26 cellular contexts compared by ENCODE assay signal in genomic region chr17:21010705-21011596, GRCh38. TPM values are rescaled to one million over a fixed set of nuclear protein-coding genes. Genes with fewer than 3 reads are reported as not detected.
DNase-seq lines count a peak whose midpoint lies in the region; ATAC-seq, FAIRE-seq and TF ChIP-seq lines count a peak whose summit lies in the region.
"Had no signal": no experiment of that assay in that cellular context is flagged by ENCODE, and none has a peak within 500 bp of the region (broad histone marks: within the 10 kb centered on the region; RNA-seq: fewer than 3 reads in every experiment).

No MANE protein-coding gene starts in this region.

- no peak overlapping the region for H3K9ac ChIP-seq in K562 (ENCODE audit: insufficient read depth in 1 of 2, low read depth in 2 of 2, low read length in 2 of 2)

- H3K4me1 Mint-ChIP-seq in natural killer cell: peaks cover 8 to 9% of the 10 kb centered on the region in 2 donors
- peaks cover 0 to 12% (median 3%) of the 10 kb centered on the region in 7 donors for H3K4me1 Mint-ChIP-seq in naive thymus-derived CD4-positive, alpha-beta T cell

- intact Hi-C loops in K562 (cut with micrococcal nuclease) (no loop called here), natural killer cell (cut with micrococcal nuclease) (no loop called here)
- intact Hi-C loops in naive thymus-derived CD4-positive, alpha-beta T cell (cut with micrococcal nuclease): no loop called here

- in situ Hi-C loops in K562 (cut with MboI): no loop called here

- no peak for DNase-seq in A549 (ENCODE audit: low read depth in 1 of 2, low spot score in 1 of 2)
- no peak for DNase-seq in GM12891 (ENCODE audit: insufficient read length, low spot score)
- DNase-seq in K562 (ENCODE audit: extremely low read depth in 1 of 4, low spot score in 3 of 4): no peak
- no peak for DNase-seq in natural killer cell
- DNase-seq in stimulated activated CD4-positive, alpha-beta T cell treated with anti-CD3 and anti-CD28 coated beads, Interleukin-2, amount 100 ng/mL, for 24 hours: no peak
- no peak for DNase-seq in naive thymus-derived CD4-positive, alpha-beta T cell
- no peak for DNase-seq in kidney glomerular epithelial cell (lab: John Stamatoyannopoulos, UW)
- DNase-seq: CD8-positive, alpha-beta T cell; DMS79 treated with DMSO at 0.1 percent for 48 hours; foreskin fibroblast; hippocampal formation; mesendoderm; NCI-H1105; NCI-H2081; NCI-H510A treated with DMSO at 0.1 percent for 48 hours; small intestine; stimulated activated CD4-positive, alpha-beta T cell treated with anti-CD3 and anti-CD28 coated beads, Interleukin-4, amount 100 ng/mL, for 24 hours; stomach; T1000; upper lobe of left lung had no signal

- peaks cover 17% of the 10 kb centered on the region for H3K36me3 Mint-ChIP-seq in natural killer cell
- peaks cover 14 to 58% (median 30%) of the 10 kb centered on the region in 5 donors for H3K36me3 Mint-ChIP-seq in naive thymus-derived CD4-positive, alpha-beta T cell

- H2AFZ ChIP-seq in K562 (ENCODE audit: low read depth, low read length): no peak overlapping the region

- WGBS in A549 (ENCODE audit: missing lambda C conversion rate): 91% methylated on average over 26 of the region's 27 CpGs
- 93% methylated on average over 16 of the region's 27 CpGs for WGBS in K562 (ENCODE audit: insufficient coverage, low coverage, missing lambda C conversion rate)

- TF ChIP-seq EP300 in A549 (IDR thresholded peaks at IDR 0.05): no peak
- TF ChIP-seq EP300 in K562 (IDR thresholded peaks at IDR 0.05; ENCODE audit: low read length): no peak

- no TSS peak for BruUV-seq in K562 (replicated peaks; lab: Mats Ljungman, UMichigan)

- CTCF ChIA-PET in A549 (lab: Yijun Ruan, JAX): interaction anchor here (1.5 to 1.6 kb wide), 2 partner anchors 9 to 32 kb away, joined by 3 to 4 read pairs; partner anchors contain the start of gene USP22
- CTCF ChIA-PET in K562 (lab: Yijun Ruan, JAX; ENCODE audit: low intra/inter-chr PET ratio): no interaction called here
- CTCF ChIA-PET in naive thymus-derived CD4-positive, alpha-beta T cell (lab: Charles Lee): interaction anchor here (1.1 to 1.4 kb wide), 2 partner anchors 18 to 33 kb away, joined by 4 to 6 read pairs; no protein-coding TSS in a partner anchor

- H3K79me2 ChIP-seq in K562 (ENCODE audit: control insufficient read depth, insufficient read depth, low read length): peaks cover 22% of the 10 kb centered on the region; the same call in 2 of the 3 replicates

- H4K20me1 ChIP-seq in K562 (replicated peaks; ENCODE audit: control insufficient read depth, insufficient read depth, low read length): no peaks in the 10 kb centered on the region

- peaks cover 96% of the 10 kb centered on the region for H3K36me3 ChIP-seq in K562 (ENCODE audit: control insufficient read depth, insufficient read depth, low read length)
- peaks cover 28 to 99% (median 50%) of the 10 kb centered on the region in 3 experiments for H3K36me3 ChIP-seq in naive thymus-derived CD4-positive, alpha-beta T cell (ENCODE audit: control insufficient read depth in 2 of 3, insufficient read depth in 3 of 3, low read length in 3 of 3)

- TF ChIP-seq CTCF in A549 (IDR thresholded peaks at IDR 0.05) (no peak), K562 (IDR thresholded peaks at IDR 0.05 in 2 of 3, conservative IDR thresholded peaks at IDR 0.05 in 1 of 3; ENCODE audit: insufficient read depth in 2 of 3, low read depth in 1 of 3, low read length in 3 of 3) (no peak), natural killer cell (IDR thresholded peaks at IDR 0.05) (no peak)

- POLR2A ChIA-PET in A549 (lab: Yijun Ruan, JAX) (no interaction called here), K562 (lab: Yijun Ruan, JAX) (interaction anchor here (0.7 kb wide), 1 partner anchor 9 kb away, joined by 3 read pairs; no protein-coding TSS in a partner anchor)
- POLR2A ChIA-PET in naive thymus-derived CD4-positive, alpha-beta T cell (lab: Charles Lee): no interaction called here

- TF ChIP-seq RAD21 in A549 (conservative IDR thresholded peaks at IDR 0.05 in 1 of 2, IDR thresholded peaks at IDR 0.05 in 1 of 2): no peak
- no peak for TF ChIP-seq RAD21 in K562 (CRISPR knock-in tag; conservative IDR thresholded peaks at IDR 0.05 in 1 of 2, IDR thresholded peaks at IDR 0.05 in 1 of 2)

- H3K9me1 ChIP-seq in K562 (ENCODE audit: control insufficient read depth, insufficient read depth, low read length): no peaks in the 10 kb centered on the region

- no peaks in the 10 kb centered on the region for H3K4me1 ChIP-seq in A549
- no peaks in the 10 kb centered on the region for H3K4me1 ChIP-seq in K562 (replicated peaks in 1 of 2; ENCODE audit: control insufficient read depth in 2 of 2, insufficient read depth in 2 of 2, low read length in 2 of 2)
- no peaks in the 10 kb centered on the region for H3K4me1 ChIP-seq in naive thymus-derived CD4-positive, alpha-beta T cell (ENCODE audit: control insufficient read depth in 2 of 2, insufficient read depth in 2 of 2, low read length in 2 of 2)
- H3K4me1 ChIP-seq: upper lobe of left lung had no signal

- ATAC-seq in A549 (peak in 1 of 2 experiments; percentile 12; a peak in 2 of 6 replicates), K562 (no peak), natural killer cell (peak in 2 of 3 donors; percentile 14 to 31), HG03354 (IDR thresholded peaks at IDR 0.05; ENCODE audit: poor library complexity, severe bottlenecking, unreplicated experiment) (no peak)
- no peak for ATAC-seq in naive thymus-derived CD4-positive, alpha-beta T cell
- ATAC-seq: activated CD4-positive, CD25-positive, alpha-beta regulatory T cell treated with anti-CD3 and anti-CD28 coated beads, Interleukin-2, amount 50 U/mL, for 24 hours; CD8-positive, alpha-beta T cell; naive thymus-derived CD8-positive, alpha-beta T cell had no signal

- TF ChIP-seq POLR2A in A549 (IDR thresholded peaks at IDR 0.05; ENCODE audit: low read length) (0 out of 2 replicates have a peak, but pooled peaks have one; percentile 10), GM12891 (IDR thresholded peaks at IDR 0.05; ENCODE audit: low read depth, low read length) (no peak), K562 (conservative IDR thresholded peaks at IDR 0.05) (no peak)

- H3K4me3 Mint-ChIP-seq in natural killer cell: no peak overlapping the region
- H3K4me3 Mint-ChIP-seq in naive thymus-derived CD4-positive, alpha-beta T cell: no peak overlapping the region
- H3K4me3 Mint-ChIP-seq: CD8-positive, alpha-beta T cell; dendritic cell treated with granulocyte-macrophage colony-stimulating factor and Interleukin-4, amounts not matched to agents 40 ng/mL and 50 ng/mL, for 4 days; naive thymus-derived CD8-positive, alpha-beta T cell had no signal

- no peaks in the 10 kb centered on the region for H3K9me3 Mint-ChIP-seq in natural killer cell
- peaks cover 0 to 2% (median 0%) of the 10 kb centered on the region in 11 donors for H3K9me3 Mint-ChIP-seq in naive thymus-derived CD4-positive, alpha-beta T cell
- H3K9me3 Mint-ChIP-seq: CD8-positive, alpha-beta T cell; dendritic cell treated with granulocyte-macrophage colony-stimulating factor and Interleukin-4, amounts not matched to agents 40 ng/mL and 50 ng/mL, for 4 days; naive thymus-derived CD8-positive, alpha-beta T cell had no signal

- no peak for FAIRE-seq in A549 (lab: Jason Lieb, UNC)
- FAIRE-seq in GM12891 (lab: Jason Lieb, UNC): peak; percentile 65
- FAIRE-seq in K562 (lab: Jason Lieb, UNC): no peak
- FAIRE-seq: H54, islet of Langerhans, small intestine had no signal

- no peak overlapping the region for H3K27ac ChIP-seq in A549
- H3K27ac ChIP-seq in K562 (ENCODE audit: extremely low read depth, low read depth, low read length): no peak overlapping the region
- H3K27ac ChIP-seq in naive thymus-derived CD4-positive, alpha-beta T cell (ENCODE audit: low read depth, low read length): no peak overlapping the region
- H3K27ac ChIP-seq: stomach, upper lobe of left lung had no signal

- no peak overlapping the region for H3K4me2 ChIP-seq in A549
- no peak overlapping the region for H3K4me2 ChIP-seq in K562 (ENCODE audit: insufficient read depth, low read length)

- H3K9me3 ChIP-seq in A549: no peaks in the 10 kb centered on the region
- no peaks in the 10 kb centered on the region for H3K9me3 ChIP-seq in K562 (replicated peaks; ENCODE audit: control insufficient read depth, insufficient read depth, low read depth, low read length)
- no peaks in the 10 kb centered on the region for H3K9me3 ChIP-seq in naive thymus-derived CD4-positive, alpha-beta T cell (ENCODE audit: control insufficient read depth in 2 of 3, low read length in 3 of 3)
- H3K9me3 ChIP-seq: stomach, upper lobe of left lung had no signal

- H3K27me3 ChIP-seq in K562 (ENCODE audit: control insufficient read depth in 2 of 2, insufficient read depth in 2 of 2, low read length in 2 of 2): no peaks in the 10 kb centered on the region
- no peaks in the 10 kb centered on the region for H3K27me3 ChIP-seq in naive thymus-derived CD4-positive, alpha-beta T cell (ENCODE audit: control insufficient read depth in 2 of 2, insufficient read depth in 2 of 2, low read length in 2 of 2)
- H3K27me3 ChIP-seq: stomach, upper lobe of left lung had no signal

- H3K27me3 Mint-ChIP-seq in natural killer cell (ENCODE audit: low read depth in 2 of 2): no peaks in the 10 kb centered on the region
- no peaks in the 10 kb centered on the region for H3K27me3 Mint-ChIP-seq in naive thymus-derived CD4-positive, alpha-beta T cell
- H3K27me3 Mint-ChIP-seq: dendritic cell treated with granulocyte-macrophage colony-stimulating factor and Interleukin-4, amounts not matched to agents 40 ng/mL and 50 ng/mL, for 4 days; naive thymus-derived CD8-positive, alpha-beta T cell had no signal

- H3K4me3 ChIP-seq in A549 (no peak overlapping the region), K562 (no peak overlapping the region)
- H3K4me3 ChIP-seq in naive thymus-derived CD4-positive, alpha-beta T cell (ENCODE audit: low read length): no peak overlapping the region
- H3K4me3 ChIP-seq: stomach, upper lobe of left lung had no signal

- peak overlapping the region; percentile 22 to 50 for H3K27ac Mint-ChIP-seq in natural killer cell
- peak overlapping the region in 2 of 9 donors; percentile 25 to 28 for H3K27ac Mint-ChIP-seq in naive thymus-derived CD4-positive, alpha-beta T cell
- H3K27ac Mint-ChIP-seq: CD8-positive, alpha-beta T cell; dendritic cell treated with granulocyte-macrophage colony-stimulating factor and Interleukin-4, amounts not matched to agents 40 ng/mL and 50 ng/mL, for 4 days had no signal

RNA-seq across cellular contexts. Expression of gene USP22, which starts 31.9 kb away (rescaled TPM):
- 293 and 300 TPM in 2 replicates for polyA plus RNA-seq in A549 (2011; rRNA removed)
- polyA plus RNA-seq in A549 (2012; cell fraction: cytosol; rRNA removed): 152 and 192 TPM in 2 replicates
- polyA plus RNA-seq in A549 (2012; cell fraction: nucleus; rRNA removed): 274 and 304 TPM in 2 replicates
- polyA plus RNA-seq in A549 (2017; fragmentation: RNase III; extraction: RNeasy Plus Mini Kit Qiagen cat#74134 plus additional on column Dnase treatment): 130 to 141 TPM (median 134 TPM) in 3 replicates
- polyA minus RNA-seq in A549 (2011; rRNA and poly(A)+ RNA removed): 312 and 352 TPM in 2 replicates
- polyA plus RNA-seq in GM12891 (2012; ENCODE audit: low read depth, missing spikeins): 47.3 TPM
- total RNA-seq in K562 (2011; cell fraction: chromatin; rRNA removed; ENCODE audit: low replicate concordance): 184 and 279 TPM in 2 replicates
- 118 and 126 TPM in 2 replicates for total RNA-seq in K562 (2011; cell fraction: nucleolus; rRNA removed)
- 105 and 120 TPM in 2 replicates for total RNA-seq in K562 (2011; cell fraction: nucleoplasm; rRNA removed)
- total RNA-seq in K562 (2014; rRNA removed): 54.3 and 71.1 TPM in 2 replicates
- total RNA-seq in K562 (2014; rRNA removed; fragmentation: Illumina TruSeq; extraction: Trizol): 59.6 and 61.6 TPM in 2 replicates
- 56.2 and 58.9 TPM in 2 replicates for total RNA-seq in K562 (2015; rRNA removed; fragmentation: Illumina TruSeq; extraction: Trizol)
- 105 and 113 TPM in 2 replicates for total RNA-seq in K562 (2021)
- 79.9 and 93.3 TPM in 2 replicates for polyA plus RNA-seq in K562 (2011; rRNA removed)
- polyA plus RNA-seq in K562 (2011; cell fraction: cytosol; rRNA removed): 50.7 and 75.4 TPM in 2 replicates
- 89.8 and 116 TPM in 2 replicates for polyA plus RNA-seq in K562 (2011; cell fraction: nucleus; rRNA removed)
- 70.3 and 91.2 TPM in 2 replicates for polyA plus RNA-seq in K562 (2012)
- polyA plus RNA-seq in K562 (2014; fragmentation: Illumina TruSeq; extraction: Trizol): 77.5 and 91.3 TPM in 2 replicates
- 1 to 10 TPM; 6.5 to 7.5 TPM for polyA plus RNA-seq in K562 (2014; fragmentation: Nextera tagmentation; extraction: Ambion mirVana)
- polyA plus RNA-seq in K562 (2014; rRNA removed): 46.4 and 51.6 TPM in 2 replicates
- polyA minus RNA-seq in K562 (2011; rRNA and poly(A)+ RNA removed): 158 and 167 TPM in 2 replicates
- polyA minus RNA-seq in K562 (2011; cell fraction: cytosol; rRNA and poly(A)+ RNA removed): 74.7 and 128 TPM in 2 replicates
- polyA minus RNA-seq in K562 (2011; cell fraction: nucleus; rRNA and poly(A)+ RNA removed): 43.2 and 82.8 TPM in 2 replicates
- 100 to 1,000 TPM; 121 to 155 (median 140) TPM for total RNA-seq in natural killer cell
- total RNA-seq in naive thymus-derived CD4-positive, alpha-beta T cell: 100 to 1,000 TPM; 134 to 172 (median 159) TPM
- 10 to 100 TPM; 35.0 to 50.7 TPM for polyA plus RNA-seq in naive thymus-derived CD4-positive, alpha-beta T cell

Comparison
In these comparisons a context has a peak if more than half of its experiments do, and no peak if none do; other contexts are left out.
1. ATAC-seq: peak in natural killer cell (2 of 3); none in K562 (single experiment), HG03354 (single experiment) and naive thymus-derived CD4-positive, alpha-beta T cell (single experiment).
2. Of the 35 proteins assayed by ChIP-seq in both K562 and A549: peak only in K562: none; only in A549: POLR2A; in both: none; in neither: 34.